Comparison of ENCODE assay signal across 17 cellular contexts in genomic region chr5:1131191-1131621, GRCh38. TPM values are rescaled to one million over a fixed set of nuclear protein-coding genes. Genes with fewer than 3 reads are reported as not detected.
DNase-seq lines count a peak whose midpoint lies in the region; ATAC-seq and TF ChIP-seq lines count a peak whose summit lies in the region.
"Had no signal": no experiment of that assay in that cellular context is flagged by ENCODE, and none has a peak within 500 bp of the region (broad histone marks: within the 10 kb centered on the region; RNA-seq: fewer than 3 reads in every experiment).

No MANE protein-coding gene starts in this region.

- no peak for DNase-seq in LNCaP clone FGC (ENCODE audit: low read depth)
- DNase-seq in lower lobe of right lung: no peak
- no peak for DNase-seq in transverse colon
- no peak for DNase-seq in stimulated activated effector memory CD8-positive, alpha-beta T cell treated with anti-CD3 and anti-CD28 coated beads, Interleukin-12 subunit alpha, Interleukin-12 subunit beta, amount 100 ng/mL, for 72 hours (ENCODE audit: low spot score in 2 of 2)
- DNase-seq in caudate nucleus (lab: John Stamatoyannopoulos, UW): no peak
- no peak for DNase-seq in hypothalamus (lab: John Stamatoyannopoulos, UW)
- DNase-seq: activated B cell treated with CpG ODN at 0.5 μM for 24 hours; activated naive CD8-positive, alpha-beta T cell treated with anti-CD3 and anti-CD28 coated beads, Interleukin-2, amount 50 U/mL, for 24 hours; BE2C; esophagus squamous epithelium; SIG-M5; T-helper 2 cell had no signal

- no peak overlapping the region for H3K27ac Mint-ChIP-seq in stimulated activated effector memory CD8-positive, alpha-beta T cell treated with anti-CD3 and anti-CD28 coated beads, Interleukin-12 subunit alpha, Interleukin-12 subunit beta, amount 100 ng/mL, for 72 hours
- H3K27ac Mint-ChIP-seq: activated B cell treated with CpG ODN at 0.5 μM for 24 hours; activated naive CD8-positive, alpha-beta T cell treated with anti-CD3 and anti-CD28 coated beads, Interleukin-2, amount 50 U/mL, for 24 hours; activated T-helper 1 cell treated with anti-CD3 and anti-CD28 coated beads, Interleukin-12 subunit alpha, Interleukin-12 subunit beta, Interleukin-2, Interleukin-4 antibody, amounts not matched to agents 30 ng/mL and 10 ng/mL and 1 ng/mL, durations not matched to agents 14 hours and 24 hours and 36 hours had no signal

- peak overlapping the region; percentile 96 for H3K27ac ChIP-seq in VCaP
- peak overlapping the region; percentile 46 for H3K27ac ChIP-seq in lower lobe of right lung
- peak overlapping the region; percentile 54 to 89 (median 70) for H3K27ac ChIP-seq in transverse colon
- no peak overlapping the region for H3K27ac ChIP-seq in caudate nucleus (ENCODE audit: low read depth, low read length)
- H3K27ac ChIP-seq: cardiac muscle cell, KMS-11, neutrophil had no signal

- no peaks in the 10 kb centered on the region for H3K9me3 Mint-ChIP-seq in stimulated activated effector memory CD8-positive, alpha-beta T cell treated with anti-CD3 and anti-CD28 coated beads, Interleukin-12 subunit alpha, Interleukin-12 subunit beta, amount 100 ng/mL, for 72 hours
- H3K9me3 Mint-ChIP-seq: activated B cell treated with CpG ODN at 0.5 μM for 24 hours; activated naive CD8-positive, alpha-beta T cell treated with anti-CD3 and anti-CD28 coated beads, Interleukin-2, amount 50 U/mL, for 24 hours; activated T-helper 1 cell treated with anti-CD3 and anti-CD28 coated beads, Interleukin-12 subunit alpha, Interleukin-12 subunit beta, Interleukin-2, Interleukin-4 antibody, amounts not matched to agents 30 ng/mL and 10 ng/mL and 1 ng/mL, durations not matched to agents 14 hours and 24 hours and 36 hours had no signal

- H3K36me3 ChIP-seq in lower lobe of right lung (no peaks in the 10 kb centered on the region), transverse colon (no peaks in the 10 kb centered on the region)
- H3K36me3 ChIP-seq: BE2C, cardiac muscle cell, esophagus squamous epithelium, neutrophil had no signal

- H3K4me3 ChIP-seq in LNCaP clone FGC (ENCODE audit: low read depth, low read length): peak overlapping the region; percentile 50
- H3K4me3 ChIP-seq in lower lobe of right lung: no peak overlapping the region
- peak overlapping the region in 2 of 4 donors; percentile 8 for H3K4me3 ChIP-seq in transverse colon
- H3K4me3 ChIP-seq: cardiac muscle cell, esophagus squamous epithelium had no signal

- H3K4me1 Mint-ChIP-seq in stimulated activated effector memory CD8-positive, alpha-beta T cell treated with anti-CD3 and anti-CD28 coated beads, Interleukin-12 subunit alpha, Interleukin-12 subunit beta, amount 100 ng/mL, for 72 hours: no peaks in the 10 kb centered on the region
- H3K4me1 Mint-ChIP-seq: activated naive CD8-positive, alpha-beta T cell treated with anti-CD3 and anti-CD28 coated beads, Interleukin-2, amount 50 U/mL, for 24 hours had no signal

- H3K4me3 Mint-ChIP-seq in stimulated activated effector memory CD8-positive, alpha-beta T cell treated with anti-CD3 and anti-CD28 coated beads, Interleukin-12 subunit alpha, Interleukin-12 subunit beta, amount 100 ng/mL, for 72 hours: no peak overlapping the region
- H3K4me3 Mint-ChIP-seq: activated B cell treated with CpG ODN at 0.5 μM for 24 hours; activated naive CD8-positive, alpha-beta T cell treated with anti-CD3 and anti-CD28 coated beads, Interleukin-2, amount 50 U/mL, for 24 hours; activated T-helper 1 cell treated with anti-CD3 and anti-CD28 coated beads, Interleukin-12 subunit alpha, Interleukin-12 subunit beta, Interleukin-2, Interleukin-4 antibody, amounts not matched to agents 30 ng/mL and 10 ng/mL and 1 ng/mL, durations not matched to agents 14 hours and 24 hours and 36 hours had no signal

- H3K9me3 ChIP-seq in lower lobe of right lung (no peaks in the 10 kb centered on the region), transverse colon (no peaks in the 10 kb centered on the region)
- H3K9me3 ChIP-seq: BE2C, esophagus squamous epithelium, neutrophil had no signal

- TF ChIP-seq EP300 in transverse colon (IDR thresholded peaks at IDR 0.05; ENCODE audit: low read depth): no peak

- peak; percentile 52 to 59 for ATAC-seq in lower lobe of right lung
- ATAC-seq in stimulated activated effector memory CD8-positive, alpha-beta T cell treated with anti-CD3 and anti-CD28 coated beads, Interleukin-12 subunit alpha, Interleukin-12 subunit beta, amount 100 ng/mL, for 72 hours: no peak
- ATAC-seq: activated naive CD8-positive, alpha-beta T cell treated with anti-CD3 and anti-CD28 coated beads, Interleukin-2, amount 50 U/mL, for 24 hours had no signal

- H3K4me1 ChIP-seq in lower lobe of right lung (peaks cover 14% of the 10 kb centered on the region), transverse colon (peaks cover 5 to 50% (median 34%) of the 10 kb centered on the region in 4 donors)

- H3K27me3 ChIP-seq in lower lobe of right lung (ENCODE audit: low read depth): no peaks in the 10 kb centered on the region
- no peaks in the 10 kb centered on the region for H3K27me3 ChIP-seq in transverse colon
- H3K27me3 ChIP-seq: BE2C, cardiac muscle cell had no signal

- intact Hi-C loops in lower lobe of right lung (cut with DNase I): no loop called here
- intact Hi-C loops in transverse colon (cut with DNase I; ENCODE audit: low total_unique reads): no loop called here

- in situ Hi-C loops in transverse colon (cut with MboI; ENCODE audit: low pct_ligation_motif_present in 1 of 4, low pct_unique_long_range_greater_than_20kb in 1 of 4, low sequenced_read_pairs in 3 of 4): loop anchor here in 3 of 4 donors (25.0 kb wide), 2 partner anchors 119 to 194 kb away; partner anchors contain the start of gene NKD2 (in 1 of the 3)

- WGBS in transverse colon (ENCODE audit: low coverage in 1 of 2), 2 donors: 48% methylated on average over 8 of the region's 14 CpGs; no CpG with 5 or more reads in 1 of the 2 donors

- TF ChIP-seq CTCF in LNCaP clone FGC (IDR thresholded peaks at IDR 0.05; ENCODE audit: control insufficient read depth, extremely low read depth, insufficient read depth) (no peak), VCaP (conservative IDR thresholded peaks at IDR 0.05) (no peak), lower lobe of right lung (IDR thresholded peaks at IDR 0.05) (no peak), transverse colon (IDR thresholded peaks at IDR 0.05) (no peak)

- H3K36me3 Mint-ChIP-seq in stimulated activated effector memory CD8-positive, alpha-beta T cell treated with anti-CD3 and anti-CD28 coated beads, Interleukin-12 subunit alpha, Interleukin-12 subunit beta, amount 100 ng/mL, for 72 hours: no peaks in the 10 kb centered on the region

- no peak for TF ChIP-seq POLR2A in transverse colon (IDR thresholded peaks at IDR 0.05)

RNA-seq across cellular contexts. Expression of gene SLC12A7, which starts 19.3 kb away (rescaled TPM):
- total RNA-seq in lower lobe of right lung (49.5 TPM), transverse colon (100 to 1,000 TPM in 1 of 4 donors, 10 to 100 TPM in 3; 60.7 to 144 (median 61.4) TPM)
